8 cellular contexts compared by ENCODE assay signal in genomic region chr17:43714338-43715149, GRCh38. TPM values are rescaled to one million over a fixed set of nuclear protein-coding genes. Genes with fewer than 3 reads are reported as not detected.
DNase-seq lines count a peak whose midpoint lies in the region; ATAC-seq and TF ChIP-seq lines count a peak whose summit lies in the region.

No MANE protein-coding gene starts in this region.

- CTCF ChIA-PET in MCF 10A (lab: Yijun Ruan, JAX): interaction anchor here (0.6 to 1.4 kb wide), 5 partner anchors 10 to 1030 kb away, joined by 3 to 6 read pairs (median 4); no protein-coding TSS in a partner anchor

- intact Hi-C loops in MCF 10A (cut with micrococcal nuclease): no loop called here

- no peak overlapping the region for H3K27ac Mint-ChIP-seq in MCF 10A (ENCODE audit: low read depth, unreplicated experiment)
- peak overlapping the region in 1 of 3 experiments; percentile 37 for H3K27ac Mint-ChIP-seq in nephron

- no peaks in the 10 kb centered on the region for H3K36me3 ChIP-seq in MG63

- H3K4me3 Mint-ChIP-seq in MCF 10A (ENCODE audit: unreplicated experiment): peak overlapping the region; percentile 58
- H3K4me3 Mint-ChIP-seq in nephron: peak overlapping the region; percentile 67 to 77 (median 70)

- no peak for ATAC-seq in HG03520 (IDR thresholded peaks at IDR 0.05; ENCODE audit: unreplicated experiment)
- no peak for ATAC-seq in HG02678 (IDR thresholded peaks at IDR 0.05; ENCODE audit: unreplicated experiment)

- H3K36me3 Mint-ChIP-seq in MCF 10A (ENCODE audit: insufficient read depth, unreplicated experiment): no peaks in the 10 kb centered on the region
- no peaks in the 10 kb centered on the region for H3K36me3 Mint-ChIP-seq in nephron (ENCODE audit: low read depth)

- H3K27me3 ChIP-seq in MG63: no peaks in the 10 kb centered on the region

- POLR2A ChIA-PET in MCF 10A (lab: Yijun Ruan, JAX): interaction anchor here (1.0 kb wide), 1 partner anchor 44 kb away, joined by 3 read pairs; the partner anchor contains the start of gene SOST

- H3K9me3 ChIP-seq in MG63: no peaks in the 10 kb centered on the region

- no peak for TF ChIP-seq CTCF in MCF 10A (IDR thresholded peaks at IDR 0.05; ENCODE audit: unreplicated experiment)
- TF ChIP-seq CTCF in nephron (IDR thresholded peaks at IDR 0.05; ENCODE audit: unreplicated experiment in 3 of 3): no peak

- peaks cover 8% of the 10 kb centered on the region for H3K4me1 Mint-ChIP-seq in MCF 10A (ENCODE audit: insufficient read depth, unreplicated experiment)
- peaks cover 25% of the 10 kb centered on the region for H3K4me1 Mint-ChIP-seq in nephron

- peak; percentile 80 for DNase-seq in Daoy (ENCODE audit: low read depth)
- DNase-seq in MG63: peak; percentile 57
- DNase-seq in MCF 10A (ENCODE audit: unreplicated experiment): no peak
- no peak for DNase-seq in NCI-H69 (lab: John Stamatoyannopoulos, UW)
- no peak for DNase-seq in activated gamma-delta T cell treated with Interleukin-2 at 50 U/mL for 16 hours

- no peak overlapping the region for H3K4me3 ChIP-seq in MG63

- BruUV-seq in MCF 10A (replicated peaks; lab: Mats Ljungman, UMichigan): no TSS peak

- H3K9me3 Mint-ChIP-seq in MCF 10A (ENCODE audit: unreplicated experiment) (no peaks in the 10 kb centered on the region), nephron (no peaks in the 10 kb centered on the region)

- H3K27me3 Mint-ChIP-seq in MCF 10A (ENCODE audit: insufficient read depth, unreplicated experiment): peaks cover 15% of the 10 kb centered on the region
- peaks cover 73% of the 10 kb centered on the region for H3K27me3 Mint-ChIP-seq in nephron (ENCODE audit: low read depth)

RNA-seq across cellular contexts. Expression of gene SOST, which starts 44.0 kb away (rescaled TPM):
- 0.29 TPM in 1 of 2 replicates, not detected in the other for total RNA-seq in Daoy (2014; rRNA removed; shearing (Covaris generic))
- total RNA-seq in MG63 (2014; rRNA removed; shearing (Covaris generic); ENCODE audit: low replicate concordance): not detected in 2 replicates
- total RNA-seq in MCF 10A (2022): not detected in 2 replicates

RNA-seq across cellular contexts. Expression of gene MEOX1, which starts 52.8 kb away (rescaled TPM):
- 8.6 and 13.1 TPM in 2 replicates for total RNA-seq in Daoy (2014; rRNA removed; shearing (Covaris generic))
- total RNA-seq in MG63 (2014; rRNA removed; shearing (Covaris generic); ENCODE audit: low replicate concordance): 1.1 TPM in 1 of 2 replicates, not detected in the other
- not detected in 2 replicates for total RNA-seq in MCF 10A (2022)

Comparison
In these comparisons a context has a peak if more than half of its experiments do, and no peak if none do; other contexts are left out.
1. DNase-seq: peak in Daoy (single experiment) and MG63 (single experiment); none in MCF 10A (single experiment), NCI-H69 (single experiment) and activated gamma-delta T cell treated with Interleukin-2 at 50 U/mL for 16 hours (single experiment).